11 cellular contexts compared by ENCODE assay signal in the genomic region with DNA sequence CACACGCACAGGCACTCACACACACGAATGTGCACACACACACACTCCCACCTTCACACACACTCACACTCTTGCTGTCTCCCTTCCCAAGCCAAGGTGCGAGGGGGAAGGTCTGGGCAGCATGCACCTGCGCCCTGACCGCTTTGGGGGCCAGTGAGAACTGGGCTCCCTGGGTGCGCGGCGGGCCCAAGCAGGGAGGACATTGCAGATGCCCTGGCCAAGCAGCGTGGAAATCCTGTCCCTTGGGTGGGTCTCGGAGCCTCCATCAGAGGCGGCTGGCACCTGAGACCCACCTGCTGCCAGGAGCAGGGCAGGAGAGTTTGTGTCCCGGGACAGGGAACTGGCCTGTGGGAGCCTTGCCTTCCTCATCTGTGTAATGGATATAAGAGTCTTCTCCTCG. TPM values are rescaled to one million over a fixed set of nuclear protein-coding genes. Genes with fewer than 3 reads are reported as not detected.
A peak's percentile ranks its signal among the peaks of the same experiment; 100 is the strongest.
DNase-seq lines count a peak whose midpoint lies in the region; ATAC-seq and TF ChIP-seq lines count a peak whose summit lies in the region.
"Had no signal": no experiment of that assay in that cellular context is flagged by ENCODE, and none has a peak within 500 bp of the region (broad histone marks: within the 10 kb centered on the region; RNA-seq: fewer than 3 reads in every experiment).

No MANE protein-coding gene starts in this region.

- H3K27me3 Mint-ChIP-seq in naive B cell: no peaks in the 10 kb centered on the region

- peak overlapping the region in 2 of 6 donors; percentile 62 to 86 for H3K27ac Mint-ChIP-seq in naive B cell

- no peaks in the 10 kb centered on the region for H3K36me3 Mint-ChIP-seq in naive B cell

- H3K9me3 ChIP-seq in heart left ventricle (no peaks in the 10 kb centered on the region), vagina (no peaks in the 10 kb centered on the region)
- H3K9me3 ChIP-seq: neutrophil had no signal

- peaks cover 32 to 91% (median 72%) of the 10 kb centered on the region in 12 donors for H3K4me1 ChIP-seq in heart left ventricle
- H3K4me1 ChIP-seq in vagina: peaks cover 82% of the 10 kb centered on the region

- intact Hi-C loops in heart left ventricle (cut with DNase I): loop anchor here in 2 of 10 donors (2.0 to 5.0 kb wide), 2 partner anchors 18 to 73 kb away; no protein-coding TSS in a partner anchor
- intact Hi-C loops in Right ventricle myocardium superior (cut with DNase I): no loop called here
- intact Hi-C loops in vagina (cut with DNase I): no loop called here

- peaks cover 0 to 1% (median 0%) of the 10 kb centered on the region in 7 donors for H3K9me3 Mint-ChIP-seq in naive B cell

- TF ChIP-seq CTCF in heart left ventricle (IDR thresholded peaks at IDR 0.05) (no peak), vagina (IDR thresholded peaks at IDR 0.05) (no peak), GM20000 (IDR thresholded peaks at IDR 0.05; ENCODE audit: extremely low read depth, missing control alignments) (no peak)

- peaks cover 48 to 73% (median 68%) of the 10 kb centered on the region in 3 donors for H3K4me1 Mint-ChIP-seq in naive B cell

- H3K4me3 Mint-ChIP-seq in naive B cell: peak overlapping the region in 7 of 8 donors; percentile 39 to 84 (median 66)

- TF ChIP-seq POLR2A in heart left ventricle (IDR thresholded peaks at IDR 0.05): no peak
- no peak for TF ChIP-seq POLR2A in vagina (IDR thresholded peaks at IDR 0.05)

- H3K27me3 ChIP-seq in heart left ventricle: no peaks in the 10 kb centered on the region
- no peaks in the 10 kb centered on the region for H3K27me3 ChIP-seq in vagina

- 36 to 56% (median 46%) methylated on average over 7 to 13 of the region's 13 CpGs for WGBS in heart left ventricle, 4 donors

- ATAC-seq in heart left ventricle (no peak), Right ventricle myocardium superior (ENCODE audit: poor library complexity) (no peak), naive B cell (ENCODE audit: low read depth in 2 of 2) (no peak), HG03025 (IDR thresholded peaks at IDR 0.05; ENCODE audit: low FRiP score, unreplicated experiment) (no peak)
- ATAC-seq: activated CD4-positive, CD25-positive, alpha-beta regulatory T cell treated with anti-CD3 and anti-CD28 coated beads, Interleukin-2, amount 50 U/mL, for 24 hours had no signal

- peaks cover 0 to 8% (median 3%) of the 10 kb centered on the region in 9 donors for H3K36me3 ChIP-seq in heart left ventricle
- H3K36me3 ChIP-seq in vagina: peaks cover 0 to 2% of the 10 kb centered on the region in 2 donors
- H3K36me3 ChIP-seq: neutrophil had no signal

- peak in 1 of 5 donors; percentile 68 for DNase-seq in heart left ventricle
- DNase-seq in Right ventricle myocardium superior: no peak
- DNase-seq in naive B cell: no peak
- DNase-seq in vagina (ENCODE audit: extremely low spot score in 2 of 2): no peak
- DNase-seq in NCI-H748 (lab: John Stamatoyannopoulos, UW; ENCODE audit: unreplicated experiment): no peak
- no peak for DNase-seq in GM20000 (ENCODE audit: low spot score)
- DNase-seq: NCI-H2171 had no signal

- H3K27ac ChIP-seq in heart left ventricle: peak overlapping the region; percentile 62 to 100 (median 99)
- H3K27ac ChIP-seq in cingulate gyrus (ENCODE audit: low read depth, low read length): peak overlapping the region; percentile 87
- H3K27ac ChIP-seq in vagina: peak overlapping the region; percentile 98
- H3K27ac ChIP-seq: neutrophil had no signal

- H3K4me3 ChIP-seq in heart left ventricle (peak overlapping the region in 9 of 12 donors; percentile 34 to 100 (median 100)), vagina (peak overlapping the region; percentile 87 to 90)

RNA-seq across cellular contexts. Expression of gene CD81, which starts 3.3 kb away (rescaled TPM):
- total RNA-seq in heart left ventricle (100 to 1,000 TPM; 277 to 994 (median 568) TPM), Right ventricle myocardium superior (457 TPM), vagina (526 TPM)
- polyA plus RNA-seq in heart left ventricle (100 to 1,000 TPM; 442 to 518 TPM), naive B cell (ENCODE audit: low read depth in 6 of 6) (100 to 1,000 TPM; 110 to 279 (median 240) TPM)

RNA-seq across cellular contexts. Expression of gene TSSC4, which starts 20.2 kb away (rescaled TPM):
- total RNA-seq in heart left ventricle (10 to 100 TPM; 23.4 to 45.2 (median 37.2) TPM), Right ventricle myocardium superior (36.2 TPM), vagina (37.6 TPM)
- polyA plus RNA-seq in heart left ventricle (10 to 100 TPM; 34.6 to 75.9 TPM), naive B cell (ENCODE audit: low read depth in 6 of 6) (10 to 100 TPM; 54.7 to 76.0 (median 67.9) TPM)
